ENCODE assay signal across 10 cellular contexts in the genomic region with DNA sequence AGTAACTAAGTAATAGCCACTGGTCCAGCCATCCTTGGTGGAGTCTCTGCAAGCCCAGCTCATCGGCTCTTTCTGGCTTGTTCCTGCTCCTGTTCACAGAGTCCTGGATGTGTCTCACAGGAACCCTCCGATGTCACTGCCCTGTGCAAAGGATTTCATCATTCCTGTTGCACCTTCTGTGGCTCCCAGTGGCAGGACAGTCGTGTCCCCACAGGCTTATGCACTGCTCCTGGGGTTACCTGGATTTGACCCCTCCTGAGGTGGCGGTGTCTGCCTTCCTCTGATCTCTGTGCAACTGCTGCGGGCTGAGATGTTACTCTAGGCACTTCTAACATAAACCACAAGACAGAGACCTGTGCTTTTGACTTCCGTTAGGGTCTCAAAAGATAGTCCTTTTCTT. TPM values are rescaled to one million over a fixed set of nuclear protein-coding genes. Genes with fewer than 3 reads are reported as not detected.
A peak's percentile ranks its signal among the peaks of the same experiment; 100 is the strongest.
DNase-seq lines count a peak whose midpoint lies in the region; ATAC-seq and TF ChIP-seq lines count a peak whose summit lies in the region.
"Had no signal": no experiment of that assay in that cellular context is flagged by ENCODE, and none has a peak within 500 bp of the region (broad histone marks: within the 10 kb centered on the region; RNA-seq: fewer than 3 reads in every experiment).

No MANE protein-coding gene starts in this region.

- no peak overlapping the region for H2AFZ ChIP-seq in HCT116 (ENCODE audit: low read depth, low read length, poor library complexity, severe bottlenecking)
- H2AFZ ChIP-seq: parathyroid adenoma had no signal

- H3K27ac Mint-ChIP-seq in T-cell, result peak overlapping the region; percentile 82 to 91
- peak overlapping the region in 5 of 6 donors; percentile 49 to 92 (median 89) for H3K27ac Mint-ChIP-seq in naive B cell

- no peaks in the 10 kb centered on the region for H4K20me1 ChIP-seq in HCT116 (ENCODE audit: insufficient read depth)

- no peak for TF ChIP-seq RAD21 in HCT116 (IDR thresholded peaks at IDR 0.05; ENCODE audit: low read depth)

- TF ChIP-seq CTCF in HCT116 (IDR thresholded peaks at IDR 0.05 in 2 of 3, conservative IDR thresholded peaks at IDR 0.05 in 1 of 3; ENCODE audit: borderline replicate concordance in 1 of 3, insufficient read depth in 1 of 3, low read depth in 2 of 3, low read length in 2 of 3), result no peak

- H3K9ac ChIP-seq in HCT116 (ENCODE audit: low read length), result no peak overlapping the region
- H3K9ac ChIP-seq: parathyroid adenoma had no signal

- peak overlapping the region; percentile 36 for H3K4me2 ChIP-seq in HCT116 (ENCODE audit: low read length)

- CTCF ChIA-PET in HCT116 (lab: Charles Lee) (no interaction called here), T-cell (lab: Charles Lee) (interaction anchor here (0.6 to 1.3 kb wide), 10 partner anchors 12 to 393 kb away, joined by 3 to 6 read pairs (median 4); no protein-coding TSS in a partner anchor)

- no peaks in the 10 kb centered on the region for H3K9me2 ChIP-seq in HCT116 (ENCODE audit: insufficient read depth)

- H3K36me3 Mint-ChIP-seq in T-cell, result peaks cover 26% of the 10 kb centered on the region
- no peaks in the 10 kb centered on the region for H3K36me3 Mint-ChIP-seq in naive B cell

- intact Hi-C loops in HCT116 (cut with micrococcal nuclease), result no loop called here
- intact Hi-C loops in posterior vena cava (cut with DNase I), result no loop called here

- no peaks in the 10 kb centered on the region for H3K36me3 ChIP-seq in HCT116 (ENCODE audit: control insufficient read depth in 1 of 2, insufficient read depth in 2 of 2, low read length in 2 of 2)

- no peak overlapping the region for H3K4me3 ChIP-seq in HCT116 (replicated peaks in 1 of 2; ENCODE audit: low read depth in 1 of 2, low read length in 2 of 2)

- RAD21 ChIA-PET in HCT116 (lab: Charles Lee; ENCODE audit: low non-redundant PET in 1 of 2, low total read pairs in 2 of 2, uncharacterized antibody in 2 of 2, unreplicated experiment in 2 of 2), result no interaction called here

- BruUV-seq in HCT116 (replicated peaks; lab: Mats Ljungman, UMichigan), result no TSS peak

- H3K4me1 ChIP-seq in HCT116 (ENCODE audit: control insufficient read depth in 1 of 2, insufficient read depth in 2 of 2, low read length in 2 of 2), result peaks cover 0 to 13% of the 10 kb centered on the region in 2 experiments; a peak in 1 of 4 replicates
- H3K4me1 ChIP-seq: parathyroid adenoma had no signal

- DNase-seq in HCT116 (ENCODE audit: low read depth, low spot score) (no peak), T-cell (peak; percentile 26 to 72 (median 58)), naive B cell (no peak), HuH-7.5 (ENCODE audit: low spot score) (no peak), posterior vena cava (ENCODE audit: low spot score) (no peak), GDM1 (lab: John Stamatoyannopoulos, UW) (no peak), Ammon's horn (ENCODE audit: low spot score) (no peak)

- H3K9me3 ChIP-seq in HCT116 (ENCODE audit: control insufficient read depth in 1 of 2, insufficient read depth in 1 of 2, low read depth in 1 of 2, low read length in 2 of 2), result no peaks in the 10 kb centered on the region

- H3K9me3 Mint-ChIP-seq in T-cell, result no peaks in the 10 kb centered on the region
- peaks cover 0 to 4% (median 0%) of the 10 kb centered on the region in 7 donors for H3K9me3 Mint-ChIP-seq in naive B cell

- H3K27ac ChIP-seq in HCT116 (ENCODE audit: low read depth, low read length), result no peak overlapping the region
- H3K27ac ChIP-seq: epithelial cell of prostate, parathyroid adenoma had no signal

- peaks cover 93 to 100% (median 94%) of the 10 kb centered on the region in 3 donors for H3K4me1 Mint-ChIP-seq in T-cell
- peaks cover 57 to 95% (median 85%) of the 10 kb centered on the region in 3 donors for H3K4me1 Mint-ChIP-seq in naive B cell

- no peak for TF ChIP-seq POLR2A in HCT116 (IDR thresholded peaks at IDR 0.05; ENCODE audit: borderline replicate concordance, extremely low read depth, insufficient read depth, insufficient read length)

- POLR2A ChIA-PET in HCT116 (lab: Charles Lee) (no interaction called here), T-cell (lab: Charles Lee) (interaction anchor here (0.5 to 1.0 kb wide), 9 partner anchors 8 to 257 kb away, joined by 3 to 6 read pairs (median 4); no protein-coding TSS in a partner anchor)

- H3K27me3 Mint-ChIP-seq in T-cell, result no peaks in the 10 kb centered on the region
- H3K27me3 Mint-ChIP-seq in naive B cell, result no peaks in the 10 kb centered on the region

- H3K79me2 ChIP-seq in HCT116 (ENCODE audit: insufficient read depth, low read length), result no peaks in the 10 kb centered on the region
- H3K79me2 ChIP-seq: parathyroid adenoma had no signal

- H3K27me3 ChIP-seq in HCT116 (ENCODE audit: insufficient read depth, low read length), result no peaks in the 10 kb centered on the region

- H3K4me3 Mint-ChIP-seq in T-cell (peak overlapping the region; percentile 59 to 76 (median 70)), naive B cell (peak overlapping the region; percentile 9 to 84 (median 71))

- ATAC-seq in GM18520 (IDR thresholded peaks at IDR 0.05; ENCODE audit: unreplicated experiment) (peak; percentile 28), HCT116 (peak; percentile 46; the same call in 1 of the 2 replicates), T-cell (replicated peaks in 1 of 4) (peak; percentile 88 to 93 (median 92)), naive B cell (ENCODE audit: low read depth in 2 of 2) (peak; percentile 61 to 68)

TF ChIP-seq in HCT116, 20 proteins besides CTCF, POLR2A, EP300 and RAD21:
- TF ChIP-seq EGR1 (IDR thresholded peaks at IDR 0.05; ENCODE audit: low read depth) (no peak), ZNF274 (IDR thresholded peaks at IDR 0.05; ENCODE audit: low read depth, low read length) (no peak), EZH2phosphoT487 (IDR thresholded peaks at IDR 0.05; ENCODE audit: borderline replicate concordance) (no peak)
TF ChIP-seq in HCT116: peak in this region for 0.

RNA-seq across cellular contexts. Expression of a gene that starts 30.6 kb away (rescaled TPM):
- total RNA-seq in HCT116 (2021; ENCODE audit: unreplicated experiment), result 0.27 TPM
- polyA plus RNA-seq in HCT116 (2012), result not detected in 2 replicates
- total RNA-seq in T-cell, result 100 to 1,000 TPM in 1 of 5 donors, 10 to 100 TPM in 4; 86.5 to 102 (median 88.4) TPM
- 10 to 100 TPM; 40.1 to 76.1 (median 45.0) TPM for polyA plus RNA-seq in naive B cell (ENCODE audit: low read depth in 6 of 6)
- total RNA-seq in posterior vena cava, result 10 to 100 TPM in 1 of 2 donors, 1 to 10 TPM in 1; 8.4 to 20.5 TPM

Comparison
In these comparisons a context has a peak if more than half of its experiments do, and no peak if none do; other contexts are left out.
1. ATAC-seq: peak in every context shown above with its lines; median percentile 92 in T-cell; 64 in naive B cell; 46 in HCT116; 28 in GM18520.
2. DNase-seq: peak in T-cell (34 of 34); none in HCT116 (single experiment), naive B cell (single experiment), HuH-7.5 (single experiment), posterior vena cava (single experiment), GDM1 (single experiment) and Ammon's horn (single experiment).